Comparison of ENCODE assay signal across 1 cellular context in the genomic region with DNA sequence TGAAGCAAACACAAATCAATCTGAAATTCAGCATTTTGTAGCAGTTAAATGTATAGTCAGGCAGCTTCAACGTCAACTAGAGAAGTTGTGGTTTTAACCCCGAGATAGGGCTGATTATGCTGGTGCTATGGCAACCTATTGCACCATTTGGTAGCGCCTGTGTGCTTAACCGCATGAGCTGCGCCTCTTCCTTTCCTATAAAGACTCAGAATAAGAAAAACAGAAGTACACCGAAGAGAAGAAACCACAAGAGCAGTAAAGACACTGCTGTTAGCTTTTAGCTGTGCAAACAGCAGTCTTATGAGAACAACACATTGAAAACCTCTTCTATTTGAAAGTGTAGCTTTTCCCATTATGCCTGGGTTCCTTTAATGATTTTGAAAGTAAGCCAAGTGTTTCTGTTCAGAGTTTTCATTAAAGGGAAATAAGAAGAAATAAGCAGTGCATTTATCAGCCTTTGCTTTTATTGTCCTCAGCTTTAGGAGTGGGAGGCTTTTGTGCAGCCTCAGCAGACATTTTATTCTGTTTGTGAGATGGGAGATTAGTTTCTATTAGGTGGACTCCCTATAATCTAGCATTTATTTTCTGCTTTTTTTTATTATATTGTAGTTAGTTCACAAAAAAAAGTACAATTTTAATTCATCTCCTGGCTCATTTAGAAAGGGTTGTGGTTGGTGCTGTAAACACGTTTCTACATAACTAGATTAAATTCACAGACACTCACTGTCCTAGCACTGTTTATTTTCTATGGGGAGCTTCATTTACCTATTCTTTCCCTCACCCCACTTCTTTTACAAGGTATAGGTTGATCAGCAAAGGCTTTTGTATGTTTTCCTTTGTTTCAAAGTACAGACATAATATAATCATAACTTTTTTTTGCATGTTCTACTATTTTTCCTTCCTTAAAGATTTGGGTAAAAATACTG.
TF ChIP-seq lines count a peak whose summit lies in the region.

No MANE protein-coding gene starts in this region.

TF ChIP-seq in K562, 482 proteins besides CTCF, POLR2A, EP300 and RAD21 (continued from another document and continues in another):
- no peak; the same call in 1 of the 2 replicates for TF ChIP-seq ZKSCAN8 (CRISPR knock-in tag; IDR thresholded peaks at IDR 0.05)
- no peak for TF ChIP-seq ZNF561 (CRISPR knock-in tag; conservative IDR thresholded peaks at IDR 0.05)
- TF ChIP-seq MEF2A (IDR thresholded peaks at IDR 0.05; ENCODE audit: control insufficient read depth, low read depth, low read length), result no peak
- TF ChIP-seq ZNF696 (CRISPR knock-in tag; conservative IDR thresholded peaks at IDR 0.05), result no peak
- peak; percentile 67 for TF ChIP-seq POLR2H (tag; IDR thresholded peaks at IDR 0.05; ENCODE audit: low read depth)
- TF ChIP-seq ZNF408 (CRISPR knock-in tag; IDR thresholded peaks at IDR 0.05; ENCODE audit: low read depth), result no peak
- no peak for TF ChIP-seq SMAD4 (CRISPR knock-in tag; conservative IDR thresholded peaks at IDR 0.05)
- TF ChIP-seq ZNF764 (CRISPR knock-in tag; IDR thresholded peaks at IDR 0.05; ENCODE audit: low read depth), result no peak
- TF ChIP-seq RREB1 (CRISPR knock-in tag; IDR thresholded peaks at IDR 0.05), result no peak
- no peak for TF ChIP-seq CREB5 (CRISPR knock-in tag; IDR thresholded peaks at IDR 0.05)
- no peak for TF ChIP-seq CLOCK (CRISPR knock-in tag; IDR thresholded peaks at IDR 0.05; ENCODE audit: borderline replicate concordance)
- TF ChIP-seq, protein P1, sequence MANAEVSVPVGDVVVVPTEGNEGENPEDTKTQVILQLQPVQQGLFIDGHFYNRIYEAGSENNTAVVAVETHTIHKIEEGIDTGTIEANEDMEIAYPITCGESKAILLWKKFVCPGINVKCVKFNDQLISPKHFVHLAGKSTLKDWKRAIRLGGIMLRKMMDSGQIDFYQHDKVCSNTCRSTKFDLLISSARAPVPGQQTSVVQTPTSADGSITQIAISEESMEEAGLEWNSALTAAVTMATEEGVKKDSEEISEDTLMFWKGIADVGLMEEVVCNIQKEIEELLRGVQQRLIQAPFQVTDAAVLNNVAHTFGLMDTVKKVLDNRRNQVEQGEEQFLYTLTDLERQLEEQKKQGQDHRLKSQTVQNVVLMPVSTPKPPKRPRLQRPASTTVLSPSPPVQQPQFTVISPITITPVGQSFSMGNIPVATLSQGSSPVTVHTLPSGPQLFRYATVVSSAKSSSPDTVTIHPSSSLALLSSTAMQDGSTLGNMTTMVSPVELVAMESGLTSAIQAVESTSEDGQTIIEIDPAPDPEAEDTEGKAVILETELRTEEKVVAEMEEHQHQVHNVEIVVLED (CRISPR knock-in tag; IDR thresholded peaks at IDR 0.05), result no peak
- no peak for TF ChIP-seq PATZ1 (CRISPR knock-in tag; IDR thresholded peaks at IDR 0.05; ENCODE audit: borderline replicate concordance)
- TF ChIP-seq PRPF4 (IDR thresholded peaks at IDR 0.05; ENCODE audit: insufficient read depth, low read depth, low read length, poor library complexity, severe bottlenecking), result no peak
- TF ChIP-seq BMI1 (IDR thresholded peaks at IDR 0.05; ENCODE audit: low read length), result peak; percentile 79
- peak; percentile 92 for TF ChIP-seq GTF2E2 (tag; IDR thresholded peaks at IDR 0.05)
- TF ChIP-seq SNIP1 (IDR thresholded peaks at IDR 0.05; ENCODE audit: low read depth), result no peak
- TF ChIP-seq ZNF384 (IDR thresholded peaks at IDR 0.05; ENCODE audit: low read depth, low read length), result no peak
- no peak for TF ChIP-seq SETDB1 (IDR thresholded peaks at IDR 0.05; ENCODE audit: low read length)
- TF ChIP-seq CEBPG (CRISPR knock-in tag; IDR thresholded peaks at IDR 0.05), result peak; percentile 95
- TF ChIP-seq CEBPG (tag; conservative IDR thresholded peaks at IDR 0.05 in 1 of 2, IDR thresholded peaks at IDR 0.05 in 1 of 2), result peak; percentile 79 to 88
- TF ChIP-seq, protein P2, sequence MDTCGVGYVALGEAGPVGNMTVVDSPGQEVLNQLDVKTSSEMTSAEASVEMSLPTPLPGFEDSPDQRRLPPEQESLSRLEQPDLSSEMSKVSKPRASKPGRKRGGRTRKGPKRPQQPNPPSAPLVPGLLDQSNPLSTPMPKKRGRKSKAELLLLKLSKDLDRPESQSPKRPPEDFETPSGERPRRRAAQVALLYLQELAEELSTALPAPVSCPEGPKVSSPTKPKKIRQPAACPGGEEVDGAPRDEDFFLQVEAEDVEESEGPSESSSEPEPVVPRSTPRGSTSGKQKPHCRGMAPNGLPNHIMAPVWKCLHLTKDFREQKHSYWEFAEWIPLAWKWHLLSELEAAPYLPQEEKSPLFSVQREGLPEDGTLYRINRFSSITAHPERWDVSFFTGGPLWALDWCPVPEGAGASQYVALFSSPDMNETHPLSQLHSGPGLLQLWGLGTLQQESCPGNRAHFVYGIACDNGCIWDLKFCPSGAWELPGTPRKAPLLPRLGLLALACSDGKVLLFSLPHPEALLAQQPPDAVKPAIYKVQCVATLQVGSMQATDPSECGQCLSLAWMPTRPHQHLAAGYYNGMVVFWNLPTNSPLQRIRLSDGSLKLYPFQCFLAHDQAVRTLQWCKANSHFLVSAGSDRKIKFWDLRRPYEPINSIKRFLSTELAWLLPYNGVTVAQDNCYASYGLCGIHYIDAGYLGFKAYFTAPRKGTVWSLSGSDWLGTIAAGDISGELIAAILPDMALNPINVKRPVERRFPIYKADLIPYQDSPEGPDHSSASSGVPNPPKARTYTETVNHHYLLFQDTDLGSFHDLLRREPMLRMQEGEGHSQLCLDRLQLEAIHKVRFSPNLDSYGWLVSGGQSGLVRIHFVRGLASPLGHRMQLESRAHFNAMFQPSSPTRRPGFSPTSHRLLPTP (IDR thresholded peaks at IDR 0.05; ENCODE audit: borderline replicate concordance, extremely low read depth, insufficient read length), result no peak
- no peak for TF ChIP-seq ZBTB1 (CRISPR knock-in tag; IDR thresholded peaks at IDR 0.05; ENCODE audit: borderline replicate concordance, low read depth)
- TF ChIP-seq HMG20A (CRISPR knock-in tag; conservative IDR thresholded peaks at IDR 0.05), result no peak
- TF ChIP-seq, protein P3, sequence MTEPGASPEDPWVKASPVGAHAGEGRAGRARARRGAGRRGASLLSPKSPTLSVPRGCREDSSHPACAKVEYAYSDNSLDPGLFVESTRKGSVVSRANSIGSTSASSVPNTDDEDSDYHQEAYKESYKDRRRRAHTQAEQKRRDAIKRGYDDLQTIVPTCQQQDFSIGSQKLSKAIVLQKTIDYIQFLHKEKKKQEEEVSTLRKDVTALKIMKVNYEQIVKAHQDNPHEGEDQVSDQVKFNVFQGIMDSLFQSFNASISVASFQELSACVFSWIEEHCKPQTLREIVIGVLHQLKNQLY (CRISPR knock-in tag; conservative IDR thresholded peaks at IDR 0.05), result no peak
- no peak for TF ChIP-seq NFIX (CRISPR knock-in tag; IDR thresholded peaks at IDR 0.05; ENCODE audit: low read depth)
- TF ChIP-seq KDM4B (IDR thresholded peaks at IDR 0.05; ENCODE audit: borderline replicate concordance in 2 of 2, low read depth in 1 of 2), result no peak
- peak; percentile 28; the same call in 1 of the 2 replicates for TF ChIP-seq LCOR (CRISPR knock-in tag; IDR thresholded peaks at IDR 0.05)
- TF ChIP-seq TBP (optimal IDR thresholded peaks at IDR 0.05; ENCODE audit: low read depth, low read length), result peak; percentile 71
- TF ChIP-seq MYNN (IDR thresholded peaks at IDR 0.05), result 0 out of 2 replicates have a peak, but pooled peaks have one; percentile 17
- TF ChIP-seq MYNN (CRISPR knock-in tag; IDR thresholded peaks at IDR 0.05), result no peak
- peak; percentile 67 for TF ChIP-seq MTA1 (IDR thresholded peaks at IDR 0.05; ENCODE audit: borderline replicate concordance)
- no peak for TF ChIP-seq CC2D1A (IDR thresholded peaks at IDR 0.05)
- no peak; the same call in 1 of the 2 replicates for TF ChIP-seq NFIC (IDR thresholded peaks at IDR 0.05)
- TF ChIP-seq BRCA1 (IDR thresholded peaks at IDR 0.05), result no peak
- no peak for TF ChIP-seq BRCA1 (CRISPR knock-in tag; IDR thresholded peaks at IDR 0.05)
- TF ChIP-seq LEF1 (IDR thresholded peaks at IDR 0.05), result peak; percentile 40; the same call in 1 of the 2 replicates
- no peak for TF ChIP-seq PURB (CRISPR knock-in tag; IDR thresholded peaks at IDR 0.05; ENCODE audit: low read depth)
- no peak for TF ChIP-seq SUPT5H (IDR thresholded peaks at IDR 0.05)
